In the genomic region with DNA sequence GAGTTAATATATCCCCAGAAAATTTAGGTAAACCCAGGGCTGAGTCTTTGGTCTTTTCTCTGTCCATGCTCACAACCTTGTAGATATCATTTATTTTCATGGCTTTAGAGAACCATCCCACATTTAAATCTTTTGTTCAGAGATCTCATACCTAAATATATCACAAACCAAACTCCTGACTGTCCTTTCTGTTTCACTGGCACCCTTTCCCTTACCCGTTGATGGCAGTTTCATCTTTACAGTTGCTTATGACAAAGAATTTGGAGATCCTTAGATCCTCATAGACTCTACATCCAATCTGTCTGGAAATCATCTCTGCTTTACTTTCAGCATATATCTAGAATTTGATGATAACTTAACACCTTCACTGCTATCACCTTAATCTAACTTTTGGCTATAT, we compare ENCODE assay signal across 1 cellular context.
TF ChIP-seq lines count a peak whose summit lies in the region.

No MANE protein-coding gene starts in this region.

TF ChIP-seq in GM12878, 131 proteins besides CTCF, POLR2A, EP300 and RAD21:
- TF ChIP-seq ZNF24 (IDR thresholded peaks at IDR 0.05) = 0 out of 2 replicates have a peak, but pooled peaks have one; percentile 14
- TF ChIP-seq, protein P1, sequence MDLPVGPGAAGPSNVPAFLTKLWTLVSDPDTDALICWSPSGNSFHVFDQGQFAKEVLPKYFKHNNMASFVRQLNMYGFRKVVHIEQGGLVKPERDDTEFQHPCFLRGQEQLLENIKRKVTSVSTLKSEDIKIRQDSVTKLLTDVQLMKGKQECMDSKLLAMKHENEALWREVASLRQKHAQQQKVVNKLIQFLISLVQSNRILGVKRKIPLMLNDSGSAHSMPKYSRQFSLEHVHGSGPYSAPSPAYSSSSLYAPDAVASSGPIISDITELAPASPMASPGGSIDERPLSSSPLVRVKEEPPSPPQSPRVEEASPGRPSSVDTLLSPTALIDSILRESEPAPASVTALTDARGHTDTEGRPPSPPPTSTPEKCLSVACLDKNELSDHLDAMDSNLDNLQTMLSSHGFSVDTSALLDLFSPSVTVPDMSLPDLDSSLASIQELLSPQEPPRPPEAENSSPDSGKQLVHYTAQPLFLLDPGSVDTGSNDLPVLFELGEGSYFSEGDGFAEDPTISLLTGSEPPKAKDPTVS (IDR thresholded peaks at IDR 0.05; ENCODE audit: low read depth, low read length) = no peak
